Comparison of ENCODE assay signal across 8 cellular contexts in the genomic region with DNA sequence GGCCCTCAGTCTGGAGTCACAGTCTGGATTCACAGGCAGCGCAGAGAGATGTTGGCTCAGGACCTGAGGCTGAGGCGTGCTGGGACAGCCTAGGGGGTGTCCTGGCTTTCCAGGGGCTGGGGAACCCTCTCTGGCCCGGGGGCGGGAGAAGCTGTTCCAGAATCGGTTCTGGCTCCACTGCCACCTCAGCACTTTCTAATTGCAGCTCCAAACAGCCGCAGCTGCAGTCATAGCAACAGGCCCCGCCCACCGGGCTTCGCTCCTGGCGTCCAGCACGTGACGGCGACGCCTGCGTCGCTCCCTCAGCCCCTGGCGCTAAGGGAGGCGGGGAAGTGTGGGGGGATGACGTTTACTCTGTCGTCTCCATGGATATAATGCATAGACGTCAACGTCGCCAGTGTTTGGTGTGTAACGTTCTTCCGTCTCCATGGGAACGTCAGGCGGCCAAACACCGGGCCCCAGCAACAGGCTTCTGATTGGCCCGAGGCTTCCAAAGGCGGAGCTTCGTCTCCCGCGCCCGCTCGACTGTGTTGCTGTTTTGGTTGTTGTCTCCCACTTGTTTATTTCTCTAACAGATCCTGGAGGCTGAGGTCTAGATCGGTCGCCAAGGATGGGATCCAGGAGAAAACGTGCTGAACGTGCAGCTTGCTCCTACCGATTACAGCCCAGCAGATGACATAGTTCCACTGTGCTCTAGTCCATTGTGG. TPM values are rescaled to one million over a fixed set of nuclear protein-coding genes. Genes with fewer than 3 reads are reported as not detected.
A peak's percentile ranks its signal among the peaks of the same experiment; 100 is the strongest.
DNase-seq lines count a peak whose midpoint lies in the region; ATAC-seq, FAIRE-seq and TF ChIP-seq lines count a peak whose summit lies in the region.

No MANE protein-coding gene starts in this region.

- POLR2A ChIA-PET in activated B cell treated with CpG ODN at 0.5 μM for 24 hours (lab: Charles Lee): interaction anchor here (0.7 to 2.3 kb wide), 11 partner anchors 8 to 256 kb away, joined by 3 to 22 read pairs (median 5); a partner anchor contains a TSS

- H3K27me3 ChIP-seq in small intestine (ENCODE audit: control insufficient read depth in 2 of 2, insufficient read depth in 2 of 2, low read length in 2 of 2): no peaks in the 10 kb centered on the region

- peak overlapping the region; percentile 100 for H3K27ac Mint-ChIP-seq in activated B cell treated with CpG ODN at 0.5 μM for 24 hours

- in situ Hi-C loops in ACHN (cut with HindIII; ENCODE audit: low pct_ligation_motif_present, low pct_unique_long_range_greater_than_20kb, low sequenced_read_pairs): no loop called here

- 0 to 1% (median 0%) methylated on average over 39 to 40 of the region's 40 CpGs for WGBS in small intestine, 3 donors

- ATAC-seq in GM18907 (IDR thresholded peaks at IDR 0.05; ENCODE audit: unreplicated experiment) (peak; percentile 97), HG03175 (IDR thresholded peaks at IDR 0.05; ENCODE audit: unreplicated experiment) (peak; percentile 93), activated B cell treated with CpG ODN at 0.5 μM for 24 hours (ENCODE audit: low read depth) (peak; percentile 86)

- peaks cover 0 to 10% of the 10 kb centered on the region in 2 donors for H3K4me1 ChIP-seq in small intestine (ENCODE audit: control insufficient read depth in 2 of 2, insufficient read depth in 1 of 2, low read depth in 1 of 2, low read length in 1 of 2)

- peak overlapping the region; percentile 95 for H3K4me3 Mint-ChIP-seq in activated B cell treated with CpG ODN at 0.5 μM for 24 hours

- no peaks in the 10 kb centered on the region for H3K9me3 Mint-ChIP-seq in activated B cell treated with CpG ODN at 0.5 μM for 24 hours

- FAIRE-seq in small intestine (lab: Jason Lieb, UNC): no peak

- H3K27ac ChIP-seq in caudate nucleus (ENCODE audit: low read depth, low read length): peak overlapping the region; percentile 98
- peak overlapping the region; percentile 96 to 97 for H3K27ac ChIP-seq in small intestine (ENCODE audit: low read depth in 1 of 2, low read length in 1 of 2)

- peaks cover 4% of the 10 kb centered on the region for H3K27me3 Mint-ChIP-seq in activated B cell treated with CpG ODN at 0.5 μM for 24 hours

- peak; percentile 97 for DNase-seq in ACHN
- DNase-seq in NCI-H2227 treated with DMSO at 0.1 percent for 48 hours (lab: John Stamatoyannopoulos, UW): peak; percentile 98
- DNase-seq in activated B cell treated with CpG ODN at 0.5 μM for 24 hours: peak; percentile 99
- peak; percentile 68 to 100 (median 98) for DNase-seq in caudate nucleus (lab: John Stamatoyannopoulos, UW)
- DNase-seq in iPS-NIHi7 (ENCODE audit: extremely low spot score): peak; percentile 95
- peak; percentile 100 for DNase-seq in small intestine

- no peak for TF ChIP-seq CTCF in activated B cell treated with CpG ODN at 0.5 μM for 24 hours (IDR thresholded peaks at IDR 0.05)

- peak overlapping the region in 1 of 2 donors; percentile 35 for H3K4me3 ChIP-seq in small intestine (ENCODE audit: low read depth in 1 of 2, low read length in 2 of 2)

- intact Hi-C loops in activated B cell treated with CpG ODN at 0.5 μM for 24 hours (cut with micrococcal nuclease): loop anchor here (1.0 to 5.0 kb wide), 9 partner anchors 10 to 402 kb away; a partner anchor contains a TSS

- CTCF ChIA-PET in activated B cell treated with CpG ODN at 0.5 μM for 24 hours (lab: Charles Lee): interaction anchor here (0.8 to 1.6 kb wide), 6 partner anchors 9 to 70 kb away, joined by 3 to 5 read pairs (median 3); no protein-coding TSS in a partner anchor

- no peaks in the 10 kb centered on the region for H3K9me3 ChIP-seq in small intestine (ENCODE audit: control insufficient read depth, low read depth)

- peaks cover 2% of the 10 kb centered on the region for H3K36me3 Mint-ChIP-seq in activated B cell treated with CpG ODN at 0.5 μM for 24 hours (ENCODE audit: low read depth)

- H3K36me3 ChIP-seq in small intestine (ENCODE audit: control insufficient read depth in 2 of 2, insufficient read depth in 2 of 2, low read length in 2 of 2): no peaks in the 10 kb centered on the region

- H3K4me1 Mint-ChIP-seq in activated B cell treated with CpG ODN at 0.5 μM for 24 hours: peaks cover 24% of the 10 kb centered on the region

RNA-seq across cellular contexts. Expression of a gene that starts 19.7 kb away (rescaled TPM):
- total RNA-seq in activated B cell treated with CpG ODN at 0.5 μM for 24 hours: 27.1 and 37.8 TPM in 2 replicates
- 100 to 1,000 TPM in 2 of 3 donors, 10 to 100 TPM in 1; 71.6 to 344 (median 136) TPM for polyA plus RNA-seq in small intestine
